In genomic region chr3:49688338-49689045, GRCh38 we compare ENCODE assay signal across 1 cellular context.
TF ChIP-seq lines count a peak whose summit lies in the region.

No MANE protein-coding gene starts in this region.

TF ChIP-seq in HepG2, 621 proteins besides CTCF, POLR2A, EP300 and RAD21 (continued from another document and continues in another):
- TF ChIP-seq, protein P1, sequence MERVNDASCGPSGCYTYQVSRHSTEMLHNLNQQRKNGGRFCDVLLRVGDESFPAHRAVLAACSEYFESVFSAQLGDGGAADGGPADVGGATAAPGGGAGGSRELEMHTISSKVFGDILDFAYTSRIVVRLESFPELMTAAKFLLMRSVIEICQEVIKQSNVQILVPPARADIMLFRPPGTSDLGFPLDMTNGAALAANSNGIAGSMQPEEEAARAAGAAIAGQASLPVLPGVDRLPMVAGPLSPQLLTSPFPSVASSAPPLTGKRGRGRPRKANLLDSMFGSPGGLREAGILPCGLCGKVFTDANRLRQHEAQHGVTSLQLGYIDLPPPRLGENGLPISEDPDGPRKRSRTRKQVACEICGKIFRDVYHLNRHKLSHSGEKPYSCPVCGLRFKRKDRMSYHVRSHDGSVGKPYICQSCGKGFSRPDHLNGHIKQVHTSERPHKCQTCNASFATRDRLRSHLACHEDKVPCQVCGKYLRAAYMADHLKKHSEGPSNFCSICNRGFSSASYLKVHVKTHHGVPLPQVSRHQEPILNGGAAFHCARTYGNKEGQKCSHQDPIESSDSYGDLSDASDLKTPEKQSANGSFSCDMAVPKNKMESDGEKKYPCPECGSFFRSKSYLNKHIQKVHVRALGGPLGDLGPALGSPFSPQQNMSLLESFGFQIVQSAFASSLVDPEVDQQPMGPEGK (CRISPR knock-in tag; IDR thresholded peaks at IDR 0.05): peak; percentile 49; the same call in 1 of the 2 replicates
- TF ChIP-seq HCFC1 (IDR thresholded peaks at IDR 0.05; ENCODE audit: low read depth, low read length): 0 out of 2 replicates have a peak, but pooled peaks have one; percentile 22
- TF ChIP-seq ZNF747 (CRISPR knock-in tag; IDR thresholded peaks at IDR 0.05; ENCODE audit: borderline replicate concordance): 0 out of 2 replicates have a peak, but pooled peaks have one; percentile 31
- 0 out of 2 replicates have a peak, but pooled peaks have one; percentile 25 for TF ChIP-seq TMF1 (CRISPR knock-in tag; IDR thresholded peaks at IDR 0.05; ENCODE audit: low read depth)
- 0 out of 2 replicates have a peak, but pooled peaks have one; percentile 35 for TF ChIP-seq ZNF205 (CRISPR knock-in tag; IDR thresholded peaks at IDR 0.05)
- TF ChIP-seq ZNF564 (CRISPR knock-in tag; IDR thresholded peaks at IDR 0.05): peak; percentile 49; the same call in 1 of the 2 replicates
- TF ChIP-seq, protein P2, sequence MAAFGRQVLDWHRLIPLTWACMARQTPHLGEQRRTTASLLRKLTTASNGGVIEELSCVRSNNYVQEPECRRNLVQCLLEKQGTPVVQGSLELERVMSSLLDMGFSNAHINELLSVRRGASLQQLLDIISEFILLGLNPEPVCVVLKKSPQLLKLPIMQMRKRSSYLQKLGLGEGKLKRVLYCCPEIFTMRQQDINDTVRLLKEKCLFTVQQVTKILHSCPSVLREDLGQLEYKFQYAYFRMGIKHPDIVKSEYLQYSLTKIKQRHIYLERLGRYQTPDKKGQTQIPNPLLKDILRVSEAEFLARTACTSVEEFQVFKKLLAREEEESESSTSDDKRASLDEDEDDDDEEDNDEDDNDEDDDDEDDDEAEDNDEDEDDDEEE (CRISPR knock-in tag; IDR thresholded peaks at IDR 0.05): peak; percentile 7; the same call in 1 of the 2 replicates
- 0 out of 2 replicates have a peak, but pooled peaks have one; percentile 6 for TF ChIP-seq RFX3 (CRISPR knock-in tag; IDR thresholded peaks at IDR 0.05)
- TF ChIP-seq KMT2B (CRISPR knock-in tag; IDR thresholded peaks at IDR 0.05): peak; percentile 32; the same call in 1 of the 2 replicates
- TF ChIP-seq, protein P3, sequence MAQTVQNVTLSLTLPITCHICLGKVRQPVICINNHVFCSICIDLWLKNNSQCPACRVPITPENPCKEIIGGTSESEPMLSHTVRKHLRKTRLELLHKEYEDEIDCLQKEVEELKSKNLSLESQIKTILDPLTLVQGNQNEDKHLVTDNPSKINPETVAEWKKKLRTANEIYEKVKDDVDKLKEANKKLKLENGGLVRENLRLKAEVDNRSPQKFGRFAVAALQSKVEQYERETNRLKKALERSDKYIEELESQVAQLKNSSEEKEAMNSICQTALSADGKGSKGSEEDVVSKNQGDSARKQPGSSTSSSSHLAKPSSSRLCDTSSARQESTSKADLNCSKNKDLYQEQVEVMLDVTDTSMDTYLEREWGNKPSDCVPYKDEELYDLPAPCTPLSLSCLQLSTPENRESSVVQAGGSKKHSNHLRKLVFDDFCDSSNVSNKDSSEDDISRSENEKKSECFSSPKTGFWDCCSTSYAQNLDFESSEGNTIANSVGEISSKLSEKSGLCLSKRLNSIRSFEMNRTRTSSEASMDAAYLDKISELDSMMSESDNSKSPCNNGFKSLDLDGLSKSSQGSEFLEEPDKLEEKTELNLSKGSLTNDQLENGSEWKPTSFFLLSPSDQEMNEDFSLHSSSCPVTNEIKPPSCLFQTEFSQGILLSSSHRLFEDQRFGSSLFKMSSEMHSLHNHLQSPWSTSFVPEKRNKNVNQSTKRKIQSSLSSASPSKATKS (CRISPR knock-in tag; IDR thresholded peaks at IDR 0.05): peak; percentile 41; the same call in 1 of the 2 replicates
- peak; percentile 71 for TF ChIP-seq RARA (CRISPR knock-in tag; IDR thresholded peaks at IDR 0.05)
- 0 out of 2 replicates have a peak, but pooled peaks have one; percentile 41 for TF ChIP-seq ZBTB43 (CRISPR knock-in tag; conservative IDR thresholded peaks at IDR 0.05)
- TF ChIP-seq TAF1 (CRISPR knock-in tag; IDR thresholded peaks at IDR 0.05): peak; percentile 60; the same call in 1 of the 2 replicates
- TF ChIP-seq RFXAP (CRISPR knock-in tag; IDR thresholded peaks at IDR 0.05; ENCODE audit: borderline replicate concordance): peak; percentile 82; the same call in 1 of the 2 replicates
- TF ChIP-seq ZNF18 (CRISPR knock-in tag; IDR thresholded peaks at IDR 0.05; ENCODE audit: insufficient replicate concordance): peak; percentile 49
- peak in 1 of 2 experiments; percentile 43; a peak in 1 of 4 replicates for TF ChIP-seq KLF16 (CRISPR knock-in tag; IDR thresholded peaks at IDR 0.05)
- TF ChIP-seq SPEN (CRISPR knock-in tag; IDR thresholded peaks at IDR 0.05; ENCODE audit: low read depth): peak; percentile 63; the same call in 1 of the 2 replicates
- peak; percentile 54 for TF ChIP-seq FOXA3 (CRISPR knock-in tag; IDR thresholded peaks at IDR 0.05)
- TF ChIP-seq, protein P4, sequence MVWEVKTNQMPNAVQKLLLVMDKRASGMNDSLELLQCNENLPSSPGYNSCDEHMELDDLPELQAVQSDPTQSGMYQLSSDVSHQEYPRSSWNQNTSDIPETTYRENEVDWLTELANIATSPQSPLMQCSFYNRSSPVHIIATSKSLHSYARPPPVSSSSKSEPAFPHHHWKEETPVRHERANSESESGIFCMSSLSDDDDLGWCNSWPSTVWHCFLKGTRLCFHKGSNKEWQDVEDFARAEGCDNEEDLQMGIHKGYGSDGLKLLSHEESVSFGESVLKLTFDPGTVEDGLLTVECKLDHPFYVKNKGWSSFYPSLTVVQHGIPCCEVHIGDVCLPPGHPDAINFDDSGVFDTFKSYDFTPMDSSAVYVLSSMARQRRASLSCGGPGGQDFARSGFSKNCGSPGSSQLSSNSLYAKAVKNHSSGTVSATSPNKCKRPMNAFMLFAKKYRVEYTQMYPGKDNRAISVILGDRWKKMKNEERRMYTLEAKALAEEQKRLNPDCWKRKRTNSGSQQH (CRISPR knock-in tag; IDR thresholded peaks at IDR 0.05; ENCODE audit: low read depth): peak; percentile 46; the same call in 1 of the 2 replicates
- TF ChIP-seq ZBTB42 (CRISPR knock-in tag; IDR thresholded peaks at IDR 0.05): peak; percentile 80; the same call in 1 of the 2 replicates
- TF ChIP-seq TEAD2 (CRISPR knock-in tag; IDR thresholded peaks at IDR 0.05): 0 out of 2 replicates have a peak, but pooled peaks have one; percentile 8
- peak; percentile 74; the same call in 1 of the 2 replicates for TF ChIP-seq NR2F6 (IDR thresholded peaks at IDR 0.05)
- TF ChIP-seq NR2F6 (CRISPR knock-in tag; IDR thresholded peaks at IDR 0.05): peak; percentile 78
- 0 out of 2 replicates have a peak, but pooled peaks have one; percentile 39 for TF ChIP-seq MAF1 (CRISPR knock-in tag; IDR thresholded peaks at IDR 0.05; ENCODE audit: borderline replicate concordance)
- TF ChIP-seq ELF4 (CRISPR knock-in tag; IDR thresholded peaks at IDR 0.05; ENCODE audit: borderline replicate concordance): 0 out of 2 replicates have a peak, but pooled peaks have one; percentile 45
- 0 out of 2 replicates have a peak, but pooled peaks have one; percentile 40 for TF ChIP-seq ZSCAN12 (CRISPR knock-in tag; IDR thresholded peaks at IDR 0.05)
- peak; percentile 47 to 62; a peak in 3 of 4 replicates for TF ChIP-seq NR2F1 (CRISPR knock-in tag; IDR thresholded peaks at IDR 0.05)
- TF ChIP-seq CBX5 (CRISPR knock-in tag; IDR thresholded peaks at IDR 0.05; ENCODE audit: borderline replicate concordance): peak; percentile 58; the same call in 1 of the 2 replicates
- peak; percentile 85; the same call in 1 of the 2 replicates for TF ChIP-seq AFF4 (CRISPR knock-in tag; IDR thresholded peaks at IDR 0.05)
- TF ChIP-seq ZNF142 (CRISPR knock-in tag; IDR thresholded peaks at IDR 0.05): 0 out of 2 replicates have a peak, but pooled peaks have one; percentile 9
- TF ChIP-seq HOXD1 (CRISPR knock-in tag; IDR thresholded peaks at IDR 0.05): 0 out of 2 replicates have a peak, but pooled peaks have one; percentile 68
- peak; percentile 28; the same call in 1 of the 2 replicates for TF ChIP-seq HDAC1 (CRISPR knock-in tag; IDR thresholded peaks at IDR 0.05)
- peak; percentile 93 for TF ChIP-seq DMAP1 (CRISPR knock-in tag; IDR thresholded peaks at IDR 0.05)
- TF ChIP-seq KLF11 (CRISPR knock-in tag; IDR thresholded peaks at IDR 0.05): peak; percentile 21
- peak; percentile 73; the same call in 1 of the 2 replicates for TF ChIP-seq SIN3A (IDR thresholded peaks at IDR 0.05; ENCODE audit: borderline replicate concordance, low read depth, low read length)
- peak; percentile 38; the same call in 1 of the 3 replicates for TF ChIP-seq MXI1 (IDR thresholded peaks at IDR 0.05; ENCODE audit: borderline replicate concordance, low read depth, low read length)
- peak; percentile 65 for TF ChIP-seq GATAD2A (CRISPR knock-in tag; IDR thresholded peaks at IDR 0.05)
- peak; percentile 40 for TF ChIP-seq ZEB1 (IDR thresholded peaks at IDR 0.05; ENCODE audit: insufficient replicate concordance, low read depth)
- TF ChIP-seq XBP1 (CRISPR knock-in tag; IDR thresholded peaks at IDR 0.05): peak; percentile 77; the same call in 1 of the 2 replicates
- TF ChIP-seq SATB2 (CRISPR knock-in tag; IDR thresholded peaks at IDR 0.05): 0 out of 2 replicates have a peak, but pooled peaks have one; percentile 46
- TF ChIP-seq AKAP8 (CRISPR knock-in tag; IDR thresholded peaks at IDR 0.05): peak; percentile 47; the same call in 1 of the 2 replicates
